Comparison of ENCODE assay signal across 29 cellular contexts in genomic region chr2:135047295-135047694, GRCh38. TPM values are rescaled to one million over a fixed set of nuclear protein-coding genes. Genes with fewer than 3 reads are reported as not detected.
DNase-seq lines count a peak whose midpoint lies in the region; ATAC-seq, FAIRE-seq and TF ChIP-seq lines count a peak whose summit lies in the region.
"Had no signal": no experiment of that assay in that cellular context is flagged by ENCODE, and none has a peak within 500 bp of the region (broad histone marks: within the 10 kb centered on the region; RNA-seq: fewer than 3 reads in every experiment).

TSS of gene MAP3K19 (minus strand) at chr2:135047447. CDS start at chr2:135024647, 22,800 bp downstream.

- H3K27me3 ChIP-seq in IMR-90 (ENCODE audit: control insufficient read depth, insufficient read depth, low read length), result peaks cover 8% of the 10 kb centered on the region; the same call in 1 of the 2 replicates
- H3K27me3 ChIP-seq in H1 (replicated peaks in 1 of 4; ENCODE audit: control insufficient read depth in 3 of 4, extremely low read depth in 1 of 4, insufficient read depth in 3 of 4, low read length in 3 of 4), result no peaks in the 10 kb centered on the region; a peak in 1 of 7 replicates
- H3K27me3 ChIP-seq in neuron (ENCODE audit: insufficient read depth, low read length), result no peaks in the 10 kb centered on the region
- no peaks in the 10 kb centered on the region for H3K27me3 ChIP-seq in small intestine (ENCODE audit: control insufficient read depth in 2 of 2, insufficient read depth in 2 of 2, low read length in 2 of 2)
- H3K27me3 ChIP-seq: BLaER1, testis, vagina had no signal

- no peak within 1 kb of the TSS for H2BK120ac ChIP-seq in IMR-90 (ENCODE audit: low read depth, low read length)
- no peak within 1 kb of the TSS for H2BK120ac ChIP-seq in H1 (replicated peaks; ENCODE audit: low read depth, low read length)

- H3K56ac ChIP-seq in IMR-90 (ENCODE audit: extremely low read depth, insufficient read depth, low read length) (no peak within 1 kb of the TSS), H1 (replicated peaks; ENCODE audit: insufficient read length, low read depth, low read length) (no peak within 1 kb of the TSS)

- H3K9me1 ChIP-seq in IMR-90 (ENCODE audit: insufficient read depth, low read length), result no peaks in the 10 kb centered on the region

- H3K9ac ChIP-seq in IMR-90 (ENCODE audit: low read depth, low read length), result no peak within 1 kb of the TSS
- no peak within 1 kb of the TSS for H3K9ac ChIP-seq in H1 (replicated peaks in 1 of 4; ENCODE audit: extremely low read depth in 1 of 4, low read depth in 3 of 4, low read length in 3 of 4)
- H3K9ac ChIP-seq: BLaER1 had no signal

- ATAC-seq in IMR-90 (ENCODE audit: low read depth) (no peak), HG03521 (IDR thresholded peaks at IDR 0.05; ENCODE audit: unreplicated experiment) (no peak), HG02642 (IDR thresholded peaks at IDR 0.05; ENCODE audit: poor library complexity, unreplicated experiment) (no peak)
- ATAC-seq: heart left ventricle; left cardiac atrium; stimulated activated naive B cell treated with anti-CD40 and anti-IgM and Interleukin-4, amounts not matched to agents 10 μg/mL and 1 μg/mL and 100 μg/mL, for 72 hours had no signal

- H3K36me3 ChIP-seq in IMR-90 (ENCODE audit: control insufficient read depth, insufficient read depth, low read length), result no peaks in the 10 kb centered on the region
- H3K36me3 ChIP-seq in H1 (ENCODE audit: control insufficient read depth in 2 of 4, insufficient read depth in 4 of 4, low read length in 3 of 4), result no peaks in the 10 kb centered on the region
- H3K36me3 ChIP-seq in neuron (ENCODE audit: insufficient read depth, low read length), result no peaks in the 10 kb centered on the region
- H3K36me3 ChIP-seq in small intestine (ENCODE audit: control insufficient read depth in 2 of 2, insufficient read depth in 2 of 2, low read length in 2 of 2), result no peaks in the 10 kb centered on the region
- H3K36me3 ChIP-seq: BLaER1, heart left ventricle, spleen, vagina had no signal

- H2BK5ac ChIP-seq in IMR-90 (ENCODE audit: low read depth, low read length, poor library complexity, severe bottlenecking), result no peak within 1 kb of the TSS
- no peak within 1 kb of the TSS for H2BK5ac ChIP-seq in H1 (ENCODE audit: low read depth, low read length)

- no peak within 1 kb of the TSS for H2AK5ac ChIP-seq in IMR-90 (ENCODE audit: low read depth, low read length)
- no peak within 1 kb of the TSS for H2AK5ac ChIP-seq in H1 (ENCODE audit: low read depth, low read length)

- H3K79me1 ChIP-seq in IMR-90 (ENCODE audit: low read depth in 1 of 2, low read length in 2 of 2) (peaks cover 0 to 2% of the 10 kb centered on the region in 2 experiments; a peak in 2 of 4 replicates), H1 (ENCODE audit: low read depth, low read length) (no peaks in the 10 kb centered on the region; the same call in 1 of the 2 replicates)

- TF ChIP-seq POLR2A in IMR-90 (IDR thresholded peaks at IDR 0.05; ENCODE audit: low read depth, low read length), result no peak
- TF ChIP-seq POLR2A in H1 (IDR thresholded peaks at IDR 0.05; ENCODE audit: control extremely low read depth in 1 of 2, low read depth in 2 of 2, low read length in 2 of 2), result no peak

- no peak within 1 kb of the TSS for H3K14ac ChIP-seq in IMR-90 (replicated peaks; ENCODE audit: low read depth, low read length)
- no peak within 1 kb of the TSS for H3K14ac ChIP-seq in H1 (ENCODE audit: insufficient read length)

- TF ChIP-seq CTCF in IMR-90 (conservative IDR thresholded peaks at IDR 0.05; ENCODE audit: low read depth, low read length) (no peak), H1 (IDR thresholded peaks at IDR 0.05; ENCODE audit: control extremely low read depth in 1 of 3, insufficient read depth in 1 of 3, low read depth in 1 of 3, low read length in 3 of 3) (no peak)

- no peak for TF ChIP-seq EP300 in H1 (IDR thresholded peaks at IDR 0.05; ENCODE audit: borderline replicate concordance in 1 of 2, low read depth in 2 of 2, low read length in 2 of 2)

- in situ Hi-C loops in IMR-90 (cut with MboI; ENCODE audit: low sequenced_read_pairs), result no loop called here

- POLR2A ChIA-PET in IMR-90 (lab: Charles Lee; ENCODE audit: unreplicated experiment), result no interaction called here
- POLR2A ChIA-PET in H1 (lab: Charles Lee; ENCODE audit: partially characterized antibody), result no interaction called here

- H3K27ac ChIP-seq in IMR-90 (ENCODE audit: insufficient read depth, low read length) (no peak within 1 kb of the TSS), H1 (ENCODE audit: low read depth, low read length) (no peak within 1 kb of the TSS), small intestine (ENCODE audit: low read depth in 1 of 2, low read length in 1 of 2) (no peak within 1 kb of the TSS)
- H3K27ac ChIP-seq: BLaER1, epithelial cell of prostate, heart left ventricle, spleen, testis, vagina had no signal

- no TSS peak for BruUV-seq in IMR-90 (replicated peaks; lab: Mats Ljungman, UMichigan)

- H3K9me3 ChIP-seq in IMR-90 (ENCODE audit: control insufficient read depth, insufficient read depth, low read length) (no peaks in the 10 kb centered on the region), H1 (ENCODE audit: insufficient read depth in 2 of 2, low read depth in 1 of 2, low read length in 1 of 2) (no peaks in the 10 kb centered on the region), neuron (ENCODE audit: low read length) (no peaks in the 10 kb centered on the region), small intestine (ENCODE audit: control insufficient read depth, low read depth) (no peaks in the 10 kb centered on the region)
- H3K9me3 ChIP-seq: heart left ventricle, spleen, testis, vagina had no signal

- no peak within 1 kb of the TSS for H3K4me3 ChIP-seq in IMR-90 (ENCODE audit: insufficient read depth, low read depth, low read length)
- H3K4me3 ChIP-seq in H1 (ENCODE audit: extremely low read depth in 1 of 4, insufficient read depth in 2 of 4, low read depth in 3 of 4, low read length in 4 of 4), result no peak within 1 kb of the TSS
- H3K4me3 ChIP-seq in neuron (ENCODE audit: low read length), result no peak within 1 kb of the TSS
- no peak within 1 kb of the TSS for H3K4me3 ChIP-seq in small intestine (ENCODE audit: low read depth in 1 of 2, low read length in 2 of 2)
- H3K4me3 ChIP-seq: BLaER1, heart left ventricle, spleen, testis, vagina had no signal

- H3K79me2 ChIP-seq in H1 (ENCODE audit: control insufficient read depth in 1 of 2, insufficient read depth in 2 of 2, low read length in 2 of 2), result peaks cover 0 to 2% of the 10 kb centered on the region in 2 experiments; a peak in 1 of 4 replicates

- H3K4me2 ChIP-seq in IMR-90 (ENCODE audit: low read depth, low read length) (peak within 1 kb of the TSS; percentile 39; the same call in 1 of the 2 replicates), H1 (ENCODE audit: insufficient read depth in 1 of 2, low read depth in 2 of 2, low read length in 2 of 2) (no peak within 1 kb of the TSS)
- H3K4me2 ChIP-seq: BLaER1 had no signal

- dilution Hi-C loops in IMR-90 (cut with HindIII; ENCODE audit: low sequenced_read_pairs, unreplicated experiment), result no loop called here

- FAIRE-seq in H1 (lab: Jason Lieb, UNC) (no peak), small intestine (lab: Jason Lieb, UNC) (no peak)

- H4K8ac ChIP-seq in IMR-90 (ENCODE audit: low read depth in 2 of 2, low read length in 2 of 2) (no peak within 1 kb of the TSS), H1 (ENCODE audit: extremely low read depth, insufficient read depth, low read length) (no peak within 1 kb of the TSS)

- H3K23ac ChIP-seq in IMR-90 (ENCODE audit: low read depth, low read length), result no peak within 1 kb of the TSS
- no peak within 1 kb of the TSS for H3K23ac ChIP-seq in H1 (ENCODE audit: insufficient read length)

- H3K4me1 ChIP-seq in IMR-90 (ENCODE audit: control insufficient read depth, insufficient read depth, low read length) (no peaks in the 10 kb centered on the region), H1 (replicated peaks in 1 of 4; ENCODE audit: control insufficient read depth in 3 of 4, insufficient read depth in 4 of 4, low read length in 3 of 4) (no peaks in the 10 kb centered on the region), neuron (ENCODE audit: insufficient read depth, low read length) (peaks cover 9% of the 10 kb centered on the region), small intestine (ENCODE audit: control insufficient read depth in 2 of 2, insufficient read depth in 1 of 2, low read depth in 1 of 2, low read length in 1 of 2) (no peaks in the 10 kb centered on the region)
- H3K4me1 ChIP-seq: BLaER1, testis, vagina had no signal

- no peak within 1 kb of the TSS for H2BK12ac ChIP-seq in H1 (ENCODE audit: low read depth, low read length)

- no peaks in the 10 kb centered on the region for H4K20me1 ChIP-seq in IMR-90 (ENCODE audit: insufficient read depth, low read length)
- no peaks in the 10 kb centered on the region for H4K20me1 ChIP-seq in H1 (replicated peaks in 1 of 2; ENCODE audit: control insufficient read depth in 1 of 2, insufficient read depth in 2 of 2, low read length in 2 of 2)
- H4K20me1 ChIP-seq: BLaER1 had no signal

- H2BK20ac ChIP-seq in IMR-90 (ENCODE audit: low read depth, low read length), result no peak within 1 kb of the TSS
- no peak within 1 kb of the TSS for H2BK20ac ChIP-seq in H1 (ENCODE audit: low read length)

- H3K18ac ChIP-seq in IMR-90 (ENCODE audit: low read depth, low read length), result no peak within 1 kb of the TSS
- no peak within 1 kb of the TSS for H3K18ac ChIP-seq in H1 (ENCODE audit: extremely low read depth, low read length)

- no peak within 1 kb of the TSS for H2AFZ ChIP-seq in IMR-90 (replicated peaks; ENCODE audit: low read length, poor library complexity)
- peak within 1 kb of the TSS; percentile 50; the same call in 1 of the 2 replicates for H2AFZ ChIP-seq in H1 (ENCODE audit: low read length)
- H2AFZ ChIP-seq in neuron (ENCODE audit: low read depth, low read length), result peak within 1 kb of the TSS; percentile 14

- peak; percentile 10 for DNase-seq in NCI-H2171 treated with DMSO at 0.1 percent for 48 hours (lab: John Stamatoyannopoulos, UW)
- DNase-seq in NCI-H2171 (lab: John Stamatoyannopoulos, UW), result no peak
- DNase-seq in IMR-90, result no peak
- DNase-seq in H1 (ENCODE audit: low read depth in 1 of 2, low spot score in 2 of 2), result no peak
- DNase-seq in small intestine, result no peak
- DNase-seq: activated B cell treated with CpG ODN at 0.5 μM for 24 hours; activated CD4-positive, alpha-beta T cell treated with anti-CD3 and anti-CD28 coated beads, Interleukin-2, amount 50 U/mL, for 4 hours; activated naive CD8-positive, alpha-beta T cell treated with anti-CD3 and anti-CD28 coated beads, Interleukin-2, amount 10 ng/mL, durations not matched to agents 7 days and 5 days; COR-L47; foreskin fibroblast; heart left ventricle; left cardiac atrium; NCI-H1436; occipital lobe; SHP77; spleen; stimulated activated CD4-positive, alpha-beta T cell treated with anti-CD3 and anti-CD28 coated beads, Interleukin-4, amount 100 ng/mL, for 1 hour; stimulated activated naive B cell treated with anti-CD40 and anti-IgM and Interleukin-4, amounts not matched to agents 10 μg/mL and 1 μg/mL and 100 μg/mL, for 72 hours; T1000; testis had no signal

- no peak within 1 kb of the TSS for H2AK9ac ChIP-seq in IMR-90 (replicated peaks; ENCODE audit: low read depth, low read length, poor library complexity)

- no peak within 1 kb of the TSS for H2BK15ac ChIP-seq in IMR-90 (ENCODE audit: low read depth, low read length)
- no peak within 1 kb of the TSS for H2BK15ac ChIP-seq in H1 (ENCODE audit: low read length)

- H4K91ac ChIP-seq in IMR-90 (ENCODE audit: insufficient read depth, low read depth, low read length) (no peak within 1 kb of the TSS), H1 (replicated peaks; ENCODE audit: insufficient read length, low read length) (no peak within 1 kb of the TSS)

- no peak within 1 kb of the TSS for H4K5ac ChIP-seq in IMR-90 (ENCODE audit: low read depth, low read length)
- no peak within 1 kb of the TSS for H4K5ac ChIP-seq in H1 (ENCODE audit: insufficient read length, low read depth, low read length)

- CTCF ChIA-PET in IMR-90 (lab: Yijun Ruan, JAX), result interaction anchor here (0.7 kb wide), 1 partner anchor 768 kb away, joined by 3 read pairs; no protein-coding TSS in a partner anchor
- CTCF ChIA-PET in H1 (lab: Charles Lee; ENCODE audit: partially characterized antibody), result interaction anchor here (1.0 kb wide), 1 partner anchor 12 kb away, joined by 3 read pairs; no protein-coding TSS in a partner anchor

- H3K4ac ChIP-seq in IMR-90 (ENCODE audit: low read depth, low read length), result no peak within 1 kb of the TSS
- no peak within 1 kb of the TSS for H3K4ac ChIP-seq in H1 (replicated peaks; ENCODE audit: insufficient read length, low read depth, low read length)

- no peaks in the 10 kb centered on the region; the same call in 1 of the 2 replicates for H3K23me2 ChIP-seq in H1 (ENCODE audit: low read depth, low read length)

- intact Hi-C loops in IMR-90 (cut with micrococcal nuclease), result no loop called here

- no peak for TF ChIP-seq RAD21 in IMR-90 (IDR thresholded peaks at IDR 0.05; ENCODE audit: low read length)
- TF ChIP-seq RAD21 in H1 (IDR thresholded peaks at IDR 0.05 in 1 of 2, conservative IDR thresholded peaks at IDR 0.05 in 1 of 2; ENCODE audit: low read depth in 2 of 2, low read length in 2 of 2), result no peak

RNA-seq across cellular contexts. Expression of gene MAP3K19, which starts in this region (rescaled TPM):
- not detected in 2 replicates for total RNA-seq in IMR-90 (2012; rRNA removed)
- polyA plus RNA-seq in IMR-90 (2012; rRNA removed) (not detected in 2 replicates), H1 (2011; rRNA removed) (not detected in 2 replicates), small intestine (not detected)
- not detected in 2 replicates for polyA plus RNA-seq in IMR-90 (2012; cell fraction: cytosol; rRNA removed)
- not detected in 2 replicates for polyA plus RNA-seq in IMR-90 (2012; cell fraction: nucleus; rRNA removed; ENCODE audit: low replicate concordance)
- not detected in 2 replicates for total RNA-seq in H1 (2021; fragmentation: NEBNext Ultra II Directional; extraction: Animal tissue kit (Norgen Biotek cat#: 25700))
- polyA plus RNA-seq in H1 (2011; cell fraction: cytosol; rRNA removed), result not detected
- not detected for polyA plus RNA-seq in H1 (2011; cell fraction: nucleus; rRNA removed)
- polyA plus RNA-seq in H1 (2012, experiment 1 of 2), result not detected in 4 replicates
- not detected for polyA plus RNA-seq in H1 (2012, experiment 2 of 2)
- polyA plus RNA-seq in H1 (2013, experiment 1 of 2), result not detected
- polyA plus RNA-seq in H1 (2013, experiment 2 of 2), result not detected
- 0.07 TPM in 1 of 2 replicates, not detected in the other for polyA minus RNA-seq in H1 (2011; rRNA and poly(A)+ RNA removed)
- polyA minus RNA-seq in H1 (2011; cell fraction: cytosol; rRNA and poly(A)+ RNA removed), result not detected
- polyA minus RNA-seq in H1 (2011; cell fraction: nucleus; rRNA and poly(A)+ RNA removed), result not detected
- total RNA-seq: activated B cell treated with CpG ODN at 0.5 μM for 24 hours; activated naive CD8-positive, alpha-beta T cell treated with anti-CD3 and anti-CD28 coated beads, Interleukin-2, amount 10 ng/mL, durations not matched to agents 7 days and 5 days; heart left ventricle; left cardiac atrium; MCF 10A; myocyte; spleen; vagina had no signal
- polyA plus RNA-seq: heart left ventricle, IgD-negative memory B cell, spleen had no signal
